In the genomic region with DNA sequence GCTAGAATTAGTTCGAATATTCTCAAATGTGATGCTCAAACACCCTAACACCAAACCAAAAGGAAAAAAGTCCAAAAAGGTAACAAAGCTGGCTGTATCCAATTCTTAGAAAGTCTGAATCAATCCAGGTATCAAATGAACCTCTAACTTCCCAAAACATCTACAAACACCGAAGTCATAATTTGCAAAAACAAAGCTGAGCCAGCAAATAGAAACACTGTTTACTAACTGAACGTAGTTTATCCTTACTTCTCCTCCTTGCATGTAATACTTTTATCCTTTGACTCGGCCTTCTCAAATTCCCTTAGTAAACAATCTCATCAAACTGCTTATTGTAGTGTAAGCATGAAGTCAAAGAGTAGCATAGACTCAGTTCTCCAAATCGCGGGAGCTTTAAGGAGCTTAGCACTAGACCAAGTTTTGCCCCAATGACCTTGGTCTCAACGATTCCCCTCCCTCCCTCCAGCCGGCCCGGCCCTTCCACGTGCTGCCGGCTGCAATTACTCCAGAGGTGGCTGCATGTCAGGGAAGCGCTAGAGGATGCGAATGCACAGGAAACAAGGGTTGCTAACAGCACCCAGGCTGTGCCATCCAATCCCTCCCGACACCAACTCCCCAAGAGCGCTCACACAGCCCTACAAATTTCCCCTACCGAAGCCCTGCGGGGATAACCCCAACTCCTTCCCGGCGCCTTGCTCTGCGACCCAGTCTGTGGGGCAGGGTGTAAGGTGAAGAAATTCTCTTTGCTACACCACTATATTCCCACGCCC, we compare ENCODE assay signal across 8 cellular contexts. TPM values are rescaled to one million over a fixed set of nuclear protein-coding genes. Genes with fewer than 3 reads are reported as not detected.
DNase-seq lines count a peak whose midpoint lies in the region; ATAC-seq lines count a peak whose summit lies in the region.

No MANE protein-coding gene starts in this region.

- H3K4me3 ChIP-seq in iPS-15b (ENCODE audit: low read depth, low read length), result peak overlapping the region; percentile 99
- peak overlapping the region; percentile 90 for H3K4me3 ChIP-seq in skeletal muscle satellite cell (ENCODE audit: low read length)

- H3K9me3 ChIP-seq in iPS-15b (ENCODE audit: control insufficient read depth, insufficient read depth, low read length), result no peaks in the 10 kb centered on the region
- no peaks in the 10 kb centered on the region for H3K9me3 ChIP-seq in skeletal muscle satellite cell (replicated peaks; ENCODE audit: low read length)

- DNase-seq in COLO829 (ENCODE audit: low spot score), result peak; percentile 35
- peak; percentile 38 for DNase-seq in OCI-M1 (lab: John Stamatoyannopoulos, UW)
- no peak for DNase-seq in NK-92 (lab: John Stamatoyannopoulos, UW; ENCODE audit: unreplicated experiment)

- H3K27ac ChIP-seq in angular gyrus (ENCODE audit: low read depth, low read length), result peak overlapping the region; percentile 72

- H3K9ac ChIP-seq in iPS-15b (ENCODE audit: low read depth, low read length), result peak overlapping the region; percentile 98
- peak overlapping the region; percentile 92 for H3K9ac ChIP-seq in skeletal muscle satellite cell (ENCODE audit: low read depth, low read length)

- peak; percentile 18 for ATAC-seq in GM19328 (IDR thresholded peaks at IDR 0.05; ENCODE audit: unreplicated experiment)
- peak; percentile 43 for ATAC-seq in HG03378 (IDR thresholded peaks at IDR 0.05; ENCODE audit: unreplicated experiment)

- peaks cover 4% of the 10 kb centered on the region for H3K36me3 ChIP-seq in iPS-15b (ENCODE audit: control insufficient read depth, insufficient read depth, low read length)
- H3K36me3 ChIP-seq in skeletal muscle satellite cell (ENCODE audit: insufficient read depth, low read length), result peaks cover 7% of the 10 kb centered on the region

- H3K27me3 ChIP-seq in iPS-15b (ENCODE audit: control insufficient read depth, insufficient read depth, low read length) (no peaks in the 10 kb centered on the region), skeletal muscle satellite cell (ENCODE audit: control insufficient read depth, insufficient read depth, low read length) (no peaks in the 10 kb centered on the region)

- H3K4me2 ChIP-seq in skeletal muscle satellite cell (ENCODE audit: low read length), result peak overlapping the region; percentile 100

- H3K4me1 ChIP-seq in iPS-15b (ENCODE audit: control insufficient read depth, insufficient read depth, low read length), result no peaks in the 10 kb centered on the region
- peaks cover 10% of the 10 kb centered on the region for H3K4me1 ChIP-seq in skeletal muscle satellite cell (ENCODE audit: control insufficient read depth, insufficient read depth, low read length)

RNA-seq across cellular contexts. Expression of a gene that starts 0.7 kb away (rescaled TPM):
- 20.0 and 21.2 TPM in 2 replicates for total RNA-seq in skeletal muscle satellite cell (2012; rRNA removed)
